1 cellular context compared by ENCODE assay signal in the genomic region with DNA sequence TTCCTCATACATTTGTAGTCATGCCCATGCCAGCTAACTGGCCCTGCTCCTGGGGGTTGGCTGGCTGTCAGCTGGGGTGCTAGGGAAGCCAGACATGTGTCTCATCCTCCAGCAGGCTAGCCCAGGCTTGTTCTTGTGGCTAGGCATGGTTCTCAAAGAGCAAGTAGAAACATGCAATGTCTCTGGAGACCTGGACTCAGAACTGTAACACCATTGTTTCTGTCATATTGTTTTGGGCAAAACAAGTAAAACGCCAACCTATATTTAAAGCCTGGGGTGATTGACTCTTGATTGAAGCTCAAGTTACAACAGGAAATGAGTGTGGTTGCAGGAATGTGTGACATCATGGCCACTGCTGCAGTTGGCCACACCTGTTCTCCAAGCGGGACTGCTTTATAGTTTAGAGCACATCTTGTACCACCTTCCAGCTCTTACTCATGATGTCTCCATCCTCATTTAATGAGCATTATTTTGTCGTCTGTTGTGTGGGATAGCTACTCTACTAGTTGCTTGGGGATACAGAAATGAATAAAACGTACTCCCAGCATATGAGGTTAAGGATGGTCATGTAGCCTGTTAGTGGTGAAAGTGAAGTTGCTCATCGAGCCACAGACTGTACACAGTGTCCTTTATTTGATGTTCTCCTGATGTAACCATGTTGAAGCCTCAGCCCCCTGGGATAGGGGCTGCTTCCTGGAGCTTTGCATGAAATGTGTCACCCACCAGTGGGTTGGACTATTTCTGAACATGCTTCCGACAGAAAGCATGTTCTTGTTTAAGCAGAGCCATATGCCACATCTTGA.
TF ChIP-seq lines count a peak whose summit lies in the region.

No MANE protein-coding gene starts in this region.

TF ChIP-seq in H1, 55 proteins besides CTCF, POLR2A, EP300 and RAD21 (continued from another document):
- no peak for TF ChIP-seq BCL11A (IDR thresholded peaks at IDR 0.05; ENCODE audit: low read depth in 2 of 2, low read length in 2 of 2)
- no peak for TF ChIP-seq NANOG (IDR thresholded peaks at IDR 0.05; ENCODE audit: insufficient read depth, low read depth, low read length, poor library complexity, severe bottlenecking)
- TF ChIP-seq CTBP2 (IDR thresholded peaks at IDR 0.05; ENCODE audit: borderline replicate concordance, insufficient read depth, insufficient read length, low read length) = no peak
- TF ChIP-seq JUND (IDR thresholded peaks at IDR 0.05; ENCODE audit: low read length) = 0 out of 2 replicates have a peak, but pooled peaks have one; percentile 60
- no peak for TF ChIP-seq RBBP5 (IDR thresholded peaks at IDR 0.05; ENCODE audit: borderline replicate concordance, low read depth, low read length)
- TF ChIP-seq SP1 (IDR thresholded peaks at IDR 0.05; ENCODE audit: low read depth, low read length) = no peak
- TF ChIP-seq BACH1 (IDR thresholded peaks at IDR 0.05; ENCODE audit: low read length) = no peak
- TF ChIP-seq RFX5 (IDR thresholded peaks at IDR 0.05; ENCODE audit: borderline replicate concordance, low read depth, low read length) = no peak
- TF ChIP-seq SP4 (IDR thresholded peaks at IDR 0.05; ENCODE audit: low read length) = no peak
- TF ChIP-seq CHD1 (IDR thresholded peaks at IDR 0.05; ENCODE audit: low read depth, low read length) = no peak
- peak; percentile 78 for TF ChIP-seq TEAD4 (IDR thresholded peaks at IDR 0.05; ENCODE audit: low read depth, low read length)
- no peak for TF ChIP-seq POLR2AphosphoS5 (IDR thresholded peaks at IDR 0.05; ENCODE audit: low read depth, low read length)
- TF ChIP-seq RXRA (IDR thresholded peaks at IDR 0.05; ENCODE audit: insufficient read depth, low read depth, low read length) = no peak
- TF ChIP-seq TCF12 (IDR thresholded peaks at IDR 0.05; ENCODE audit: low read depth, low read length) = 0 out of 2 replicates have a peak, but pooled peaks have one; percentile 49
